In genomic region chr3:4982773-4983738, GRCh38 we compare ENCODE assay signal across 9 cellular contexts. TPM values are rescaled to one million over a fixed set of nuclear protein-coding genes. Genes with fewer than 3 reads are reported as not detected.
DNase-seq lines count a peak whose midpoint lies in the region; ATAC-seq, FAIRE-seq and TF ChIP-seq lines count a peak whose summit lies in the region.
"Had no signal": no experiment of that assay in that cellular context is flagged by ENCODE, and none has a peak within 500 bp of the region (broad histone marks: within the 10 kb centered on the region; RNA-seq: fewer than 3 reads in every experiment).

No MANE protein-coding gene starts in this region.

- H3K27me3 ChIP-seq in SU-DHL-6 (ENCODE audit: low read length) (no peaks in the 10 kb centered on the region), endothelial cell of umbilical vein (ENCODE audit: control insufficient read depth in 2 of 2, insufficient read depth in 2 of 2, low read length in 2 of 2) (no peaks in the 10 kb centered on the region), prostate gland (replicated peaks; ENCODE audit: insufficient read depth) (no peaks in the 10 kb centered on the region)

- CTCF ChIA-PET in endothelial cell of umbilical vein (lab: Charles Lee), result interaction anchor here (0.8 to 13.6 kb wide), 10 partner anchors 16 to 271 kb away, joined by 3 to 327 read pairs (median 8); no protein-coding TSS in a partner anchor
- CTCF ChIA-PET in GM10248 (lab: Yijun Ruan, JAX), result interaction anchor here (0.7 to 6.3 kb wide), 29 partner anchors 11 to 276 kb away, joined by 3 to 40 read pairs (median 4); no protein-coding TSS in a partner anchor

- H4K20me1 ChIP-seq in SU-DHL-6 (ENCODE audit: low read depth, low read length), result 0 out of 2 replicates have a peak, but pooled peaks cover 6% of the 10 kb centered on the region
- H4K20me1 ChIP-seq in endothelial cell of umbilical vein (replicated peaks; ENCODE audit: control insufficient read depth, extremely low read depth, insufficient read depth, low read length), result no peaks in the 10 kb centered on the region

- DNase-seq in EH (ENCODE audit: low read depth), result peak; percentile 32
- DNase-seq in endothelial cell of umbilical vein (ENCODE audit: low read depth, low spot score), result peak; percentile 17
- no peak for DNase-seq in prostate gland (ENCODE audit: low spot score)
- DNase-seq in GM10248 (ENCODE audit: extremely low spot score), result no peak
- DNase-seq in midbrain (lab: John Stamatoyannopoulos, UW), result no peak
- no peak for DNase-seq in COLO668 (lab: John Stamatoyannopoulos, UW; ENCODE audit: unreplicated experiment)
- DNase-seq: NCI-H526 had no signal

- no peaks in the 10 kb centered on the region for H3K9me2 ChIP-seq in SU-DHL-6 (replicated peaks; ENCODE audit: insufficient read depth, low read length)

- dilution Hi-C loops in endothelial cell of umbilical vein (cut with MboI; ENCODE audit: extremely low pct_ligation_motif_present, low sequenced_read_pairs), result no loop called here

- H3K9me3 ChIP-seq in SU-DHL-6 (ENCODE audit: insufficient read depth, low read length), result no peaks in the 10 kb centered on the region
- no peaks in the 10 kb centered on the region for H3K9me3 ChIP-seq in endothelial cell of umbilical vein (replicated peaks; ENCODE audit: control insufficient read depth, insufficient read depth, low read length)
- H3K9me3 ChIP-seq in prostate gland, result no peaks in the 10 kb centered on the region

- H2AFZ ChIP-seq in SU-DHL-6 (ENCODE audit: low read depth, low read length, severe bottlenecking) (no peak overlapping the region), endothelial cell of umbilical vein (ENCODE audit: low read depth, low read length) (no peak overlapping the region)

- H3K36me3 ChIP-seq in SU-DHL-6 (ENCODE audit: low read length) (peaks cover 18% of the 10 kb centered on the region), endothelial cell of umbilical vein (ENCODE audit: control insufficient read depth in 2 of 2, extremely low read depth in 1 of 2, insufficient read depth in 2 of 2, low read length in 2 of 2) (peaks cover 4 to 8% of the 10 kb centered on the region in 2 experiments), prostate gland (no peaks in the 10 kb centered on the region)

- TF ChIP-seq CTCF in SU-DHL-6 (IDR thresholded peaks at IDR 0.05; ENCODE audit: insufficient read depth, low read length, poor library complexity, severe bottlenecking) (no peak), endothelial cell of umbilical vein (IDR thresholded peaks at IDR 0.05; ENCODE audit: extremely low read depth in 1 of 2, insufficient read depth in 1 of 2, low read depth in 1 of 2, low read length in 2 of 2) (no peak), prostate gland (IDR thresholded peaks at IDR 0.05) (no peak), GM10248 (IDR thresholded peaks at IDR 0.05; ENCODE audit: control extremely low read depth, extremely low read depth, low read depth, missing control alignments) (no peak)

- TF ChIP-seq POLR2A in endothelial cell of umbilical vein (IDR thresholded peaks at IDR 0.05; ENCODE audit: low read depth, low read length) (no peak), prostate gland (IDR thresholded peaks at IDR 0.05) (no peak)

- BruUV-seq in endothelial cell of umbilical vein (replicated peaks; lab: Mats Ljungman, UMichigan), result no TSS peak

- H3K4me2 ChIP-seq in SU-DHL-6 (ENCODE audit: low read depth, low read length, poor library complexity, severe bottlenecking), result peak overlapping the region; percentile 2
- peak overlapping the region; percentile 96 for H3K4me2 ChIP-seq in endothelial cell of umbilical vein (ENCODE audit: insufficient read depth, low read length)

- intact Hi-C loops in endothelial cell of umbilical vein (cut with micrococcal nuclease) (no loop called here), prostate gland (cut with DNase I) (loop anchor here (10.0 kb wide), 2 partner anchors 238 to 328 kb away; no protein-coding TSS in a partner anchor)

- no peak overlapping the region for H3K9ac ChIP-seq in SU-DHL-6 (ENCODE audit: low read length)
- H3K9ac ChIP-seq in endothelial cell of umbilical vein (replicated peaks; ENCODE audit: extremely low read depth, insufficient read depth, low read length), result peak overlapping the region; percentile 98

- H3F3A ChIP-seq in SU-DHL-6 (ENCODE audit: insufficient read depth), result peaks cover 23% of the 10 kb centered on the region; the same call in 1 of the 2 replicates

- H3K79me2 ChIP-seq in SU-DHL-6 (ENCODE audit: insufficient read depth, low read length) (no peaks in the 10 kb centered on the region; the same call in 1 of the 2 replicates), endothelial cell of umbilical vein (ENCODE audit: control insufficient read depth, insufficient read depth, low read length) (peaks cover 52% of the 10 kb centered on the region)

- POLR2A ChIA-PET in endothelial cell of umbilical vein (lab: Charles Lee) (interaction anchor here (0.6 to 5.0 kb wide), 3 partner anchors 40 to 308 kb away, joined by 4 to 46 read pairs (median 5); no protein-coding TSS in a partner anchor), GM10248 (lab: Yijun Ruan, JAX) (interaction anchor here (0.8 to 2.9 kb wide), 14 partner anchors 11 to 272 kb away, joined by 3 to 18 read pairs (median 5); no protein-coding TSS in a partner anchor)

- 77% methylated on average over 40 of the region's 40 CpGs for WGBS in prostate gland

- H3K4me1 ChIP-seq in endothelial cell of umbilical vein (ENCODE audit: control insufficient read depth, extremely low read depth, insufficient read depth, low read length) (peaks cover 62% of the 10 kb centered on the region), prostate gland (replicated peaks) (peaks cover 32% of the 10 kb centered on the region)

- H3K27ac ChIP-seq in SU-DHL-6 (ENCODE audit: low read depth, low read length) (no peak overlapping the region), endothelial cell of umbilical vein (ENCODE audit: insufficient read depth, low read depth, low read length) (peak overlapping the region; percentile 100), prostate gland (peak overlapping the region; percentile 98)

- no peak for FAIRE-seq in endothelial cell of umbilical vein (lab: Jason Lieb, UNC)

- ATAC-seq in HG02938 (IDR thresholded peaks at IDR 0.05; ENCODE audit: unreplicated experiment), result no peak

- H3K4me3 ChIP-seq in SU-DHL-6 (ENCODE audit: insufficient read depth, low read length, poor library complexity, severe bottlenecking), result no peak overlapping the region
- peak overlapping the region in 2 of 3 experiments; percentile 14 to 20 for H3K4me3 ChIP-seq in endothelial cell of umbilical vein (replicated peaks in 1 of 3; ENCODE audit: insufficient read depth in 1 of 3, low read depth in 1 of 3, low read length in 3 of 3)
- peak overlapping the region in 1 of 2 donors; percentile 23 for H3K4me3 ChIP-seq in prostate gland

- no peaks in the 10 kb centered on the region for H3K9me1 ChIP-seq in endothelial cell of umbilical vein (replicated peaks; ENCODE audit: control insufficient read depth, extremely low read depth, insufficient read depth, low read length)

TF ChIP-seq in endothelial cell of umbilical vein, 7 proteins besides CTCF, POLR2A, EP300 and RAD21:
- TF ChIP-seq MYC (IDR thresholded peaks at IDR 0.05; ENCODE audit: low read depth, low read length) (no peak), JUN (IDR thresholded peaks at IDR 0.05; ENCODE audit: borderline replicate concordance, insufficient read depth, insufficient read length, low read depth) (no peak), EZH2 (IDR thresholded peaks at IDR 0.05; ENCODE audit: borderline replicate concordance, low read depth, low read length, severe bottlenecking) (no peak), FOS (IDR thresholded peaks at IDR 0.05; ENCODE audit: borderline replicate concordance, insufficient read depth, low read length) (no peak), POLR2AphosphoS5 (IDR thresholded peaks at IDR 0.05; ENCODE audit: insufficient read depth, low read depth, low read length) (no peak), GATA2 (IDR thresholded peaks at IDR 0.05; ENCODE audit: insufficient read depth, insufficient read length, low read depth, low read length) (no peak)
- TF ChIP-seq, protein P1, sequence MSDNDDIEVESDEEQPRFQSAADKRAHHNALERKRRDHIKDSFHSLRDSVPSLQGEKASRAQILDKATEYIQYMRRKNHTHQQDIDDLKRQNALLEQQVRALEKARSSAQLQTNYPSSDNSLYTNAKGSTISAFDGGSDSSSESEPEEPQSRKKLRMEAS (IDR thresholded peaks at IDR 0.05; ENCODE audit: insufficient read depth, insufficient read length), result no peak

RNA-seq across cellular contexts. Expression of gene BHLHE40, which starts 3.8 kb away (rescaled TPM):
- total RNA-seq in endothelial cell of umbilical vein (40.3 and 57.4 TPM in 2 replicates), prostate gland (10 to 100 TPM; 32.3 to 52.0 TPM)
- polyA plus RNA-seq in endothelial cell of umbilical vein, result 31.9 and 57.9 TPM in 2 replicates
- 40.4 and 45.0 TPM in 2 replicates for polyA plus RNA-seq in endothelial cell of umbilical vein (2011; cell fraction: cytosol; rRNA removed)
- polyA plus RNA-seq in endothelial cell of umbilical vein (2011; cell fraction: nucleus; rRNA removed), result 232 and 244 TPM in 2 replicates
- 77.7 and 85.4 TPM in 2 replicates for polyA plus RNA-seq in endothelial cell of umbilical vein (2012)
- 50.2 and 58.1 TPM in 2 replicates for polyA minus RNA-seq in endothelial cell of umbilical vein
- 14.3 TPM for polyA minus RNA-seq in endothelial cell of umbilical vein (2011; cell fraction: cytosol; rRNA and poly(A)+ RNA removed)
- polyA minus RNA-seq in endothelial cell of umbilical vein (2011; cell fraction: nucleus; rRNA and poly(A)+ RNA removed), result 117 and 162 TPM in 2 replicates

Comparison
In these comparisons a context has a peak if more than half of its experiments do, and no peak if none do; other contexts are left out.
1. DNase-seq: peak in EH (single experiment) and endothelial cell of umbilical vein (single experiment); none in prostate gland (single experiment), GM10248 (single experiment), midbrain (single experiment) and COLO668 (single experiment).